In genomic region chr4:2954358-2955185, GRCh38 we compare ENCODE assay signal across 8 cellular contexts. TPM values are rescaled to one million over a fixed set of nuclear protein-coding genes. Genes with fewer than 3 reads are reported as not detected.
DNase-seq lines count a peak whose midpoint lies in the region; ATAC-seq and TF ChIP-seq lines count a peak whose summit lies in the region.

No MANE protein-coding gene starts in this region.

- no peak for TF ChIP-seq EP300 in sigmoid colon (IDR thresholded peaks at IDR 0.05)

- no peak overlapping the region for H2AFZ ChIP-seq in GM23338

- BruUV-seq in A673 (replicated peaks; lab: Mats Ljungman, UMichigan), result no TSS peak

- DNase-seq in GM10248 (ENCODE audit: extremely low spot score), result peak; percentile 62
- peak; percentile 77 for DNase-seq in GM23338 (ENCODE audit: low spot score)
- peak; percentile 74 for DNase-seq in WERI-Rb-1
- DNase-seq in iPS-NIHi7 (ENCODE audit: extremely low spot score), result peak; percentile 47
- no peak for DNase-seq in sigmoid colon
- DNase-seq in A673 (ENCODE audit: low spot score), result no peak

- no peak overlapping the region for H3K27ac Mint-ChIP-seq in GM23338

- H3K9me3 ChIP-seq in WERI-Rb-1 (ENCODE audit: severe bottlenecking) (peaks cover 2% of the 10 kb centered on the region), sigmoid colon (no peaks in the 10 kb centered on the region), A673 (ENCODE audit: low read depth, low read length, poor library complexity, severe bottlenecking) (no peaks in the 10 kb centered on the region)

- H3K27me3 Mint-ChIP-seq in GM23338 (ENCODE audit: insufficient read depth, low read depth, poor library complexity), result peaks cover 25% of the 10 kb centered on the region

- H3K79me2 ChIP-seq in GM23338 (replicated peaks; ENCODE audit: insufficient read depth), result peaks cover 44% of the 10 kb centered on the region

- peak; percentile 32 for TF ChIP-seq CTCF in GM10248 (IDR thresholded peaks at IDR 0.05; ENCODE audit: control extremely low read depth, extremely low read depth, low read depth, missing control alignments)
- TF ChIP-seq CTCF in GM23338 (conservative IDR thresholded peaks at IDR 0.05; ENCODE audit: low read depth in 2 of 2), result peak; percentile 32 to 89
- peak; percentile 71 for TF ChIP-seq CTCF in WERI-Rb-1 (IDR thresholded peaks at IDR 0.05; ENCODE audit: low read depth, low read length)
- TF ChIP-seq CTCF in sigmoid colon (IDR thresholded peaks at IDR 0.05), result no peak
- no peak for TF ChIP-seq CTCF in A673 (conservative IDR thresholded peaks at IDR 0.05; ENCODE audit: low read depth, low read length)

- CTCF ChIA-PET in GM10248 (lab: Yijun Ruan, JAX), result interaction anchor here (0.6 to 2.2 kb wide), 18 partner anchors 9 to 194 kb away, joined by 3 to 27 read pairs (median 4); partner anchors contain the start of genes GRK4 and NOP14
- CTCF ChIA-PET in A673 (lab: Charles Lee), result no interaction called here

- peaks cover 98% of the 10 kb centered on the region for H3K36me3 Mint-ChIP-seq in GM23338 (ENCODE audit: low read depth)

- intact Hi-C loops in sigmoid colon (cut with DNase I) (no loop called here), A673 (cut with micrococcal nuclease; ENCODE audit: unreplicated experiment) (no loop called here)

- peaks cover 43% of the 10 kb centered on the region for H3K9me3 Mint-ChIP-seq in GM23338

- POLR2A ChIA-PET in GM10248 (lab: Yijun Ruan, JAX), result interaction anchor here (2.0 to 2.1 kb wide), 2 partner anchors 9 to 18 kb away, joined by 6 to 19 read pairs; partner anchors contain the start of genes GRK4 and NOP14
- POLR2A ChIA-PET in A673 (lab: Charles Lee; ENCODE audit: low non-redundant PET), result no interaction called here

- 85 to 91% methylated on average over 33 of the region's 33 CpGs for WGBS in sigmoid colon, 2 donors

- H3K36me3 ChIP-seq in GM23338 (ENCODE audit: insufficient read depth), result peaks cover 72% of the 10 kb centered on the region
- peaks cover 91% of the 10 kb centered on the region for H3K36me3 ChIP-seq in WERI-Rb-1
- peaks cover 29 to 82% (median 47%) of the 10 kb centered on the region in 4 donors for H3K36me3 ChIP-seq in sigmoid colon
- H3K36me3 ChIP-seq in A673 (ENCODE audit: insufficient read depth, low read length, poor library complexity, severe bottlenecking), result peaks cover 71% of the 10 kb centered on the region

- ATAC-seq in GM23338 (peak; percentile 86), GM18498 (IDR thresholded peaks at IDR 0.05; ENCODE audit: unreplicated experiment) (no peak), GM19324 (IDR thresholded peaks at IDR 0.05; ENCODE audit: low FRiP score, unreplicated experiment) (no peak)

- H3K27me3 ChIP-seq in GM23338 (ENCODE audit: insufficient read depth), result 0 out of 2 replicates have a peak, but pooled peaks cover 3% of the 10 kb centered on the region
- no peaks in the 10 kb centered on the region for H3K27me3 ChIP-seq in WERI-Rb-1 (ENCODE audit: insufficient read depth, low read depth, severe bottlenecking)
- no peaks in the 10 kb centered on the region for H3K27me3 ChIP-seq in sigmoid colon
- no peaks in the 10 kb centered on the region for H3K27me3 ChIP-seq in A673 (replicated peaks; ENCODE audit: insufficient read depth, low read depth, low read length, poor library complexity)

- H3K4me1 ChIP-seq in GM23338 (ENCODE audit: insufficient read depth) (no peaks in the 10 kb centered on the region), sigmoid colon (no peaks in the 10 kb centered on the region), A673 (ENCODE audit: insufficient read depth, low read length, poor library complexity, severe bottlenecking) (no peaks in the 10 kb centered on the region)

- H3K4me3 ChIP-seq in GM23338 (no peak overlapping the region), WERI-Rb-1 (ENCODE audit: low read depth, low read length) (no peak overlapping the region), sigmoid colon (no peak overlapping the region), A673 (ENCODE audit: low read depth, low read length, poor library complexity, severe bottlenecking) (no peak overlapping the region)

- H3K4me3 Mint-ChIP-seq in GM23338, result no peak overlapping the region

- H3K4me1 Mint-ChIP-seq in GM23338, result no peaks in the 10 kb centered on the region

- H4K20me1 ChIP-seq in GM23338 (replicated peaks; ENCODE audit: insufficient read depth), result peaks cover 8% of the 10 kb centered on the region

- H3F3A ChIP-seq in GM23338 (replicated peaks; ENCODE audit: low read depth), result peaks cover 18% of the 10 kb centered on the region

- H3K27ac ChIP-seq in GM23338 (ENCODE audit: low read depth) (no peak overlapping the region), WERI-Rb-1 (peak overlapping the region; percentile 38; the same call in 1 of the 2 replicates), sigmoid colon (no peak overlapping the region), A673 (ENCODE audit: low read depth, low read length, poor library complexity, severe bottlenecking) (no peak overlapping the region)

- TF ChIP-seq POLR2A in sigmoid colon (IDR thresholded peaks at IDR 0.05), result no peak

- no peak overlapping the region for H3K4me2 ChIP-seq in GM23338

- 0 out of 2 replicates have a peak, but pooled peaks cover 12% of the 10 kb centered on the region for H3K9me2 ChIP-seq in GM23338 (ENCODE audit: insufficient read depth)

TF ChIP-seq in GM23338, 12 proteins besides CTCF, POLR2A, EP300 and RAD21:
- TF ChIP-seq EZH2 (IDR thresholded peaks at IDR 0.05; ENCODE audit: low read depth, unreplicated experiment), result no peak
- TF ChIP-seq JUNB (IDR thresholded peaks at IDR 0.05; ENCODE audit: unreplicated experiment), result no peak
- peak; percentile 29; the same call in 1 of the 2 replicates for TF ChIP-seq POLR2AphosphoS5 (IDR thresholded peaks at IDR 0.05; ENCODE audit: low read depth)

RNA-seq across cellular contexts. Expression of gene NOP14, which starts 8.6 kb away (rescaled TPM):
- 24.2 and 29.9 TPM in 2 replicates for total RNA-seq in GM23338 (2014; rRNA removed; shearing (Covaris generic))
- 38.7 and 38.9 TPM in 2 replicates for polyA plus RNA-seq in GM23338 (2016; fragmentation: Nextera tagmentation; extraction: Ambion mirVana)
- total RNA-seq in sigmoid colon, result 10 to 100 TPM; 12.5 to 19.1 (median 15.1) TPM
- polyA plus RNA-seq in sigmoid colon, result 10 to 100 TPM; 10.4 to 26.0 (median 12.6) TPM
- 60.9 and 69.9 TPM in 2 replicates for total RNA-seq in A673 (2021)

RNA-seq across cellular contexts. Expression of gene GRK4, which starts 8.8 kb away (rescaled TPM):
- total RNA-seq in GM23338 (2014; rRNA removed; shearing (Covaris generic)), result 0.82 and 1.4 TPM in 2 replicates
- polyA plus RNA-seq in GM23338 (2016; fragmentation: Nextera tagmentation; extraction: Ambion mirVana) (1.3 and 2.4 TPM in 2 replicates), sigmoid colon (1 to 10 TPM in 2 of 3 donors, under 1 TPM in 1; 0.60 to 1.6 (median 1.4) TPM)
- total RNA-seq in sigmoid colon (10 to 100 TPM in 1 of 4 donors, 1 to 10 TPM in 3; 3.9 to 10.2 (median 6.7) TPM), A673 (2021) (5.9 and 7.5 TPM in 2 replicates)

Comparison
In these comparisons a context has a peak if more than half of its experiments do, and no peak if none do; other contexts are left out.
1. DNase-seq: peak in GM10248 (single experiment), GM23338 (single experiment), WERI-Rb-1 (single experiment) and iPS-NIHi7 (single experiment); none in sigmoid colon (single experiment) and A673 (single experiment).
2. CTCF ChIP-seq: peak in GM10248 (single experiment), GM23338 (2 of 2) and WERI-Rb-1 (single experiment); none in sigmoid colon (0 of 4) and A673 (single experiment).